ENCODE assay signal across 15 cellular contexts in the genomic region with DNA sequence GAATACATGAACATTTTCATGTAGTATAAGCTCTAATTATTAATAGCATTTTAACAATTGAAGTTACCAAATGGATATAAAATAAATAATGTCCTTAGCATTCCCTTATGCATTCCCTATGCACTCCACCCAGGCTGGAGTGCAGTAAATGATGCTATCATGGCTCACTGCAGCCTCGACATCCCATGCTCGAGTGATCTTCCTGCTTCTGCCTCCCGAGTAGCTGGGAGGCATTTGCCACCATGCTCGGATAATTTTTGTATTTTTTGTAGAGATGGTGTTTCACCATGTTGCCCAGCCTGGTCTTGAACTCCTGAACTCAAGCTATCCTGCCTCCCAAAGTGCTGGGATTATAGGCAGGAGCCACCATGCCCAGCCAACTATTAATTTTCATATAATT.
"Had no signal": no experiment of that assay in that cellular context is flagged by ENCODE, and none has a peak within 500 bp of the region (broad histone marks: within the 10 kb centered on the region; RNA-seq: fewer than 3 reads in every experiment).

No MANE protein-coding gene starts in this region.

- H3K27me3 ChIP-seq: breast epithelium, gastroesophageal sphincter, left lung, right atrium auricular region had no signal

- ATAC-seq: activated T-helper 17 cell treated with anti-CD3 and anti-CD28 coated beads, Interleukin-2, amount 50 U/mL, for 72 hours; natural killer cell treated with Interleukin-12 subunit alpha and Interleukin-12 subunit beta and Interleukin-15 and Interleukin-18, amount 100 ng/mL, for 72 hours had no signal

- H3K4me3 ChIP-seq: breast epithelium, gastroesophageal sphincter, left lung, right atrium auricular region had no signal

- DNase-seq: activated CD4-positive, alpha-beta T cell treated with anti-CD3 and anti-CD28 coated beads, Interleukin-2, amount 50 U/mL, for 48 hours; activated naive CD4-positive, alpha-beta T cell treated with Interleukin-2 at 50 U/mL for 16 hours; cerebellar nuclear complex; left lung; small intestine; stimulated activated CD4-positive, alpha-beta T cell treated with anti-CD3 and anti-CD28 coated beads, Interleukin-4, amount 100 ng/mL, for 4 hours; stimulated activated CD8-positive, alpha-beta memory T cell treated with anti-CD3 and anti-CD28 coated beads, Interleukin-4, amount 100 ng/mL, for 48 hours; stimulated activated naive CD4-positive, alpha-beta T cell treated with Interleukin-2 at 50 U/mL for 16 hours; T-helper 1 cell had no signal

- H3K36me3 ChIP-seq: breast epithelium, right atrium auricular region had no signal

- H3K4me1 ChIP-seq: breast epithelium, left lung had no signal

- H3K27ac ChIP-seq: gastroesophageal sphincter, left lung, right atrium auricular region, VCaP had no signal

- H3K9me3 ChIP-seq: breast epithelium, gastroesophageal sphincter, left lung, right atrium auricular region had no signal
